In genomic region chr5:98364549-98364948, GRCh38 we compare ENCODE assay signal across 17 cellular contexts.
"Had no signal": no experiment of that assay in that cellular context is flagged by ENCODE, and none has a peak within 500 bp of the region (broad histone marks: within the 10 kb centered on the region; RNA-seq: fewer than 3 reads in every experiment).

No MANE protein-coding gene starts in this region.

- ATAC-seq: Panc1, PC-3, SK-N-SH treated with all-trans-retinoic acid at 6 μM for 48 hours had no signal

- H3K27ac ChIP-seq: HL-60, RWPE1 had no signal

- FAIRE-seq: HTR-8/SVneo had no signal

- DNase-seq: KBM-7; MV-4-11; NCI-H1048; NCI-H146; NCI-H1694 treated with DMSO at 0.1 percent for 48 hours; NCI-H2107; NCI-H226; NCI-H446; NCI-H510A; NCI-H82; NK-92 treated with Interleukin-12 subunit alpha and Interleukin-12 subunit beta, amount 100 ng/mL, for 24 hours; PC-3 had no signal
